Comparison of ENCODE assay signal across 1 cellular context in genomic region chrX:23944234-23944633, GRCh38.
TF ChIP-seq lines count a peak whose summit lies in the region.

No MANE protein-coding gene starts in this region.

TF ChIP-seq in HEK293, 187 proteins besides CTCF, POLR2A, EP300 and RAD21 (continued from another document and continues in another):
- peak; percentile 69 for TF ChIP-seq ZBTB17 (tag by site-specific recombination; IDR thresholded peaks at IDR 0.05)
- no peak for TF ChIP-seq ZNF777 (tag by site-specific recombination; IDR thresholded peaks at IDR 0.05; ENCODE audit: borderline replicate concordance)
- TF ChIP-seq ZNF510 (tag by site-specific recombination; IDR thresholded peaks at IDR 0.05; ENCODE audit: insufficient replicate concordance), result no peak
- no peak for TF ChIP-seq ZNF37A (tag by site-specific recombination; IDR thresholded peaks at IDR 0.05)
- TF ChIP-seq ZNF350 (tag by site-specific recombination; IDR thresholded peaks at IDR 0.05), result no peak
- no peak for TF ChIP-seq MZF1 (tag by site-specific recombination; IDR thresholded peaks at IDR 0.05; ENCODE audit: borderline replicate concordance)
- TF ChIP-seq ZNF596 (tag by site-specific recombination; IDR thresholded peaks at IDR 0.05), result no peak
- no peak for TF ChIP-seq ZBTB20 (tag by site-specific recombination; IDR thresholded peaks at IDR 0.05)
- no peak for TF ChIP-seq KLF17 (tag by site-specific recombination; IDR thresholded peaks at IDR 0.05)
- no peak for TF ChIP-seq BCL6B (tag by site-specific recombination; IDR thresholded peaks at IDR 0.05)
- no peak for TF ChIP-seq ZNF26 (tag by site-specific recombination; IDR thresholded peaks at IDR 0.05)
- TF ChIP-seq GLIS2 (tag by site-specific recombination; IDR thresholded peaks at IDR 0.05), result no peak
- TF ChIP-seq HOXC10 (CRISPR knock-in tag; IDR thresholded peaks at IDR 0.05), result no peak
- no peak for TF ChIP-seq AEBP2 (tag by site-specific recombination; IDR thresholded peaks at IDR 0.05; ENCODE audit: borderline replicate concordance)
- no peak for TF ChIP-seq ZNF692 (tag by site-specific recombination; IDR thresholded peaks at IDR 0.05)
- TF ChIP-seq GLIS1 (tag by site-specific recombination; IDR thresholded peaks at IDR 0.05), result peak; percentile 25; the same call in 1 of the 2 replicates
- no peak for TF ChIP-seq ZBTB8A (tag by site-specific recombination; IDR thresholded peaks at IDR 0.05)
- TF ChIP-seq REPIN1 (tag by site-specific recombination; IDR thresholded peaks at IDR 0.05; ENCODE audit: low read depth), result no peak
- no peak for TF ChIP-seq ZBTB48 (tag by site-specific recombination; IDR thresholded peaks at IDR 0.05)
- TF ChIP-seq ZNF561 (tag by site-specific recombination; IDR thresholded peaks at IDR 0.05; ENCODE audit: borderline replicate concordance), result peak; percentile 84; the same call in 1 of the 2 replicates
- no peak for TF ChIP-seq ZNF670 (tag by site-specific recombination; IDR thresholded peaks at IDR 0.05; ENCODE audit: low read depth)
- TF ChIP-seq ZNF529 (tag by site-specific recombination; IDR thresholded peaks at IDR 0.05; ENCODE audit: insufficient replicate concordance), result no peak
- no peak for TF ChIP-seq ZNF280D (tag by site-specific recombination; IDR thresholded peaks at IDR 0.05)
- no peak for TF ChIP-seq ZNF404 (tag by site-specific recombination; IDR thresholded peaks at IDR 0.05)
- peak; percentile 82 for TF ChIP-seq WT1 (tag by site-specific recombination; IDR thresholded peaks at IDR 0.05)
- no peak for TF ChIP-seq ZNF302 (tag by site-specific recombination; IDR thresholded peaks at IDR 0.05; ENCODE audit: low read depth)
- TF ChIP-seq ZNF391 (tag by site-specific recombination; IDR thresholded peaks at IDR 0.05; ENCODE audit: borderline replicate concordance, low read depth), result no peak
- no peak for TF ChIP-seq ZNF571 (tag by site-specific recombination; IDR thresholded peaks at IDR 0.05)
- peak; percentile 80; the same call in 1 of the 2 replicates for TF ChIP-seq TSHZ1 (tag by site-specific recombination; IDR thresholded peaks at IDR 0.05; ENCODE audit: borderline replicate concordance)
- no peak for TF ChIP-seq SP3 (tag by site-specific recombination; IDR thresholded peaks at IDR 0.05)
- TF ChIP-seq ZNF394 (tag by site-specific recombination; IDR thresholded peaks at IDR 0.05; ENCODE audit: borderline replicate concordance), result no peak; the same call in 1 of the 2 replicates
- TF ChIP-seq ZNF133 (tag by site-specific recombination; IDR thresholded peaks at IDR 0.05), result no peak
- TF ChIP-seq ZFP3 (tag by site-specific recombination; IDR thresholded peaks at IDR 0.05; ENCODE audit: low read depth), result no peak
- peak; percentile 88 for TF ChIP-seq PRDM4 (tag by site-specific recombination; IDR thresholded peaks at IDR 0.05)
- no peak for TF ChIP-seq ZNF785 (tag by site-specific recombination; IDR thresholded peaks at IDR 0.05)
- TF ChIP-seq ZNF843 (tag by site-specific recombination; IDR thresholded peaks at IDR 0.05), result peak; percentile 96
- no peak for TF ChIP-seq ZNF239 (tag by site-specific recombination; IDR thresholded peaks at IDR 0.05)
- TF ChIP-seq ZBTB26 (tag by site-specific recombination; optimal IDR thresholded peaks at IDR 0.05), result no peak
- no peak for TF ChIP-seq REST (tag by site-specific recombination; IDR thresholded peaks at IDR 0.05)
- TF ChIP-seq OVOL3 (tag by site-specific recombination; IDR thresholded peaks at IDR 0.05), result peak; percentile 94
